23 cellular contexts compared by ENCODE assay signal in the genomic region with DNA sequence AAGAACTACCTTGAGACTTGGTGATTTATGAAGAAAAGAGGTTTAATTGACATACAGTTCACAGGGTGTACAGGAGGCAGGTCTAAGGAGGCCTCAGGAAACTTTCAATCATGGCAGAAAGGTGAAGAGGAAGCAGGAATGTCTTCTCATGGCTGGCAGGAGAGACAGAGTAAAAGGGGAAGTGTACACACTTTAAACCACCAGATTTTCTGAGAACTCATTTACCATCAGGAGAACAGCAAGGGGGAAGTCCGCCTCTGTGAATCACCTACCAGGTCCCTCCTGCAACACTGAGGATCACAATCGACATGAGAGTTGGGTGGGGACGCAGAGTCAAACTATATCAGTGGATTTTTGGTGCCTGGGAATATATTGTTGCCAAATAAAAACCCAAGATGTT. TPM values are rescaled to one million over a fixed set of nuclear protein-coding genes. Genes with fewer than 3 reads are reported as not detected.
"Had no signal": no experiment of that assay in that cellular context is flagged by ENCODE, and none has a peak within 500 bp of the region (broad histone marks: within the 10 kb centered on the region; RNA-seq: fewer than 3 reads in every experiment).

No MANE protein-coding gene starts in this region.

- DNase-seq: activated CD4-positive, alpha-beta memory T cell treated with anti-CD3 and anti-CD28 coated beads, Interleukin-2, amount 10 ng/mL, durations not matched to agents 7 days and 5 days; activated CD4-positive, alpha-beta T cell treated with anti-CD3 and anti-CD28 coated beads for 4 hours; activated naive CD4-positive, alpha-beta T cell treated with Interleukin-2 at 50 U/mL for 16 hours; activated naive CD8-positive, alpha-beta T cell treated with anti-CD3 and anti-CD28 coated beads, Interleukin-2, amount 10 ng/mL, durations not matched to agents 7 days and 5 days; activated T-cell treated with anti-CD3 and anti-CD28 coated beads, Interleukin-2, amount 50 U/mL, for 1 hour; amygdala; effector CD8-positive, alpha-beta T cell; gastrocnemius medialis; head of caudate nucleus; lower lobe of right lung; natural killer cell; sigmoid colon; spleen; stimulated activated naive B cell treated with anti-CD40 and anti-IgM and Interleukin-4, amounts not matched to agents 10 μg/mL and 1 μg/mL and 100 μg/mL, for 72 hours; tibial artery had no signal

- H3K36me3 ChIP-seq: cardiac muscle cell, gastrocnemius medialis, lower lobe of right lung, neutrophil, sigmoid colon, spleen, tibial artery had no signal

- H3K27ac ChIP-seq: cardiac muscle cell, gastrocnemius medialis, lower lobe of right lung, neutrophil, parathyroid adenoma, sigmoid colon, spleen, tibial artery had no signal

- H3K9me3 ChIP-seq: gastrocnemius medialis, lower lobe of right lung, neutrophil, sigmoid colon, tibial artery had no signal

- H3K27me3 ChIP-seq: cardiac muscle cell, gastrocnemius medialis, neutrophil, sigmoid colon, spleen, tibial artery had no signal

- H3K4me1 ChIP-seq: gastrocnemius medialis, lower lobe of right lung, parathyroid adenoma, sigmoid colon, spleen, tibial artery had no signal

- ATAC-seq: activated T-helper 17 cell treated with anti-CD3 and anti-CD28 coated beads, Interleukin-2, amount 50 U/mL, for 72 hours; esophagus mucosa; gastrocnemius medialis; lower lobe of right lung; natural killer cell; stimulated activated naive B cell treated with anti-CD40 and anti-IgM and Interleukin-4, amounts not matched to agents 10 μg/mL and 1 μg/mL and 100 μg/mL, for 72 hours; WTC11 had no signal

- H3K4me3 ChIP-seq: cardiac muscle cell, gastrocnemius medialis, lower lobe of right lung, sigmoid colon, spleen, tibial artery had no signal

RNA-seq across cellular contexts. Expression of gene OR5D13, which starts 40.3 kb away (rescaled TPM):
- total RNA-seq: activated CD4-positive, alpha-beta memory T cell treated with anti-CD3 and anti-CD28 coated beads, Interleukin-2, amount 10 ng/mL, durations not matched to agents 7 days and 5 days; activated naive CD8-positive, alpha-beta T cell treated with anti-CD3 and anti-CD28 coated beads, Interleukin-2, amount 10 ng/mL, durations not matched to agents 7 days and 5 days; activated T-helper 17 cell treated with anti-CD3 and anti-CD28 coated beads, Interleukin-2, amount 50 U/mL, for 72 hours; cardiac muscle cell; chondrocyte; esophagus mucosa; gastrocnemius medialis; lower lobe of right lung; natural killer cell; sigmoid colon; spleen; subcutaneous adipose tissue; WTC11 had no signal
